ENCODE assay signal across 1 cellular context in genomic region chr19:48246101-48246500, GRCh38.
TF ChIP-seq lines count a peak whose summit lies in the region.

No MANE protein-coding gene starts in this region.

TF ChIP-seq in GM12878, 131 proteins besides CTCF, POLR2A, EP300 and RAD21:
- TF ChIP-seq CEBPB (IDR thresholded peaks at IDR 0.05; ENCODE audit: borderline replicate concordance in 1 of 2, low read depth in 2 of 2, low read length in 2 of 2) (no peak), ASH2L (IDR thresholded peaks at IDR 0.05; ENCODE audit: borderline replicate concordance, low read depth) (no peak), MYB (IDR thresholded peaks at IDR 0.05; ENCODE audit: borderline replicate concordance, low read depth, low read length) (no peak), SIX5 (IDR thresholded peaks at IDR 0.05; ENCODE audit: low read depth, low read length, severe bottlenecking) (no peak), RUNX3 (IDR thresholded peaks at IDR 0.05; ENCODE audit: low read length) (no peak), POLR2AphosphoS5 (IDR thresholded peaks at IDR 0.05; ENCODE audit: low read length) (no peak), BCL11A (IDR thresholded peaks at IDR 0.05; ENCODE audit: low read depth, low read length) (no peak)
